In the genomic region with DNA sequence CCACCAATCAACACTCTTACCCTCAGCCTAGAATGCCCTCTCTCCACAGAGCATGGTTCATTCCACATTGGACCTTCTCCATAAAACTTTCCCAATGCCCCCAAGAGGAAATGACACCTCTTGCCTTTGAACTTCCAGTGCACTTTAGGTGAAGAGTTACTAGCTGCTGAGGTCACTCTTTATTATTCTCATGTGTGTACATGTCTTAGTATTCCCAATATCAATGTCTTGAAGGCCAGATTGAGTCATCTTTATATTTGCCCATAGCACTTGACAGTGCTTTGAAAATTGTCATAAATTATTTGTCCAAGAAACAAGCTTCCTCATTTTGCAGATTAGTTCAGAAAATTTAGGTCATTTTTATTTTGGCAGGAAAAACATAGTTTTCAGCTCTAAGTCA, we compare ENCODE assay signal across 14 cellular contexts. TPM values are rescaled to one million over a fixed set of nuclear protein-coding genes. Genes with fewer than 3 reads are reported as not detected.
DNase-seq lines count a peak whose midpoint lies in the region; ATAC-seq and TF ChIP-seq lines count a peak whose summit lies in the region.
"Had no signal": no experiment of that assay in that cellular context is flagged by ENCODE, and none has a peak within 500 bp of the region (broad histone marks: within the 10 kb centered on the region; RNA-seq: fewer than 3 reads in every experiment).

No MANE protein-coding gene starts in this region.

- no peak overlapping the region for H3K4me2 ChIP-seq in osteoblast (ENCODE audit: insufficient read depth, low read length)

- H3K27ac ChIP-seq in osteoblast (ENCODE audit: low read depth, low read length): no peak overlapping the region

- H3K4me3 ChIP-seq in mucosa of descending colon (no peak overlapping the region), osteoblast (ENCODE audit: insufficient read depth, low read length) (no peak overlapping the region)

- no peak overlapping the region for H2AFZ ChIP-seq in osteoblast (ENCODE audit: low read length)

- H3K4me1 ChIP-seq in mucosa of descending colon (ENCODE audit: low read depth): no peaks in the 10 kb centered on the region
- H3K4me1 ChIP-seq in osteoblast (ENCODE audit: insufficient read depth, low read length): no peaks in the 10 kb centered on the region
- H3K4me1 ChIP-seq: BE2C had no signal

- ATAC-seq in mucosa of descending colon: peak; percentile 46
- ATAC-seq in HG03139 (IDR thresholded peaks at IDR 0.05; ENCODE audit: unreplicated experiment): no peak

- H3K27ac Mint-ChIP-seq in dendritic cell treated with granulocyte-macrophage colony-stimulating factor and Interleukin-4, amounts not matched to agents 40 ng/mL and 50 ng/mL, for 4 days: peak overlapping the region; percentile 22

- no peaks in the 10 kb centered on the region for H4K20me1 ChIP-seq in osteoblast (ENCODE audit: insufficient read depth, low read length)

- H3K79me2 ChIP-seq in osteoblast (ENCODE audit: insufficient read depth, low read length): no peaks in the 10 kb centered on the region

- peak; percentile 37 for DNase-seq in HPDE6-E6E7 (ENCODE audit: extremely low spot score)
- DNase-seq in NOMO-1 treated with DMSO at 0.1 percent for 48 hours (lab: John Stamatoyannopoulos, UW; ENCODE audit: unreplicated experiment): peak; percentile 88
- DNase-seq in mucosa of descending colon: no peak
- DNase-seq in Ammon's horn (ENCODE audit: low spot score): no peak
- no peak for DNase-seq in osteoblast (ENCODE audit: insufficient read length, low spot score, missing footprints)
- DNase-seq: BE2C, DMS 273 treated with DMSO at 0.1 percent for 48 hours, H7, NCI-H1105 treated with DMSO at 0.1 percent for 48 hours, NCI-H187, NCI-H774 had no signal

- no peak for TF ChIP-seq CTCF in mucosa of descending colon (IDR thresholded peaks at IDR 0.05)
- TF ChIP-seq CTCF in osteoblast (IDR thresholded peaks at IDR 0.05; ENCODE audit: extremely low read depth, low read depth, low read length): no peak

- H3K4me1 Mint-ChIP-seq in dendritic cell treated with granulocyte-macrophage colony-stimulating factor and Interleukin-4, amounts not matched to agents 40 ng/mL and 50 ng/mL, for 4 days (ENCODE audit: low read depth): peaks cover 35% of the 10 kb centered on the region

- no peak overlapping the region for H3K4me3 Mint-ChIP-seq in dendritic cell treated with granulocyte-macrophage colony-stimulating factor and Interleukin-4, amounts not matched to agents 40 ng/mL and 50 ng/mL, for 4 days

- intact Hi-C loops in dendritic cell treated with granulocyte-macrophage colony-stimulating factor and Interleukin-4, amounts not matched to agents 40 ng/mL and 50 ng/mL, for 4 days (cut with micrococcal nuclease): loop anchor here (10.0 kb wide), 1 partner anchor 115 kb away; no protein-coding TSS in a partner anchor
- intact Hi-C loops in mucosa of descending colon (cut with DNase I, micrococcal nuclease): no loop called here

- H3K9me3 ChIP-seq in mucosa of descending colon (no peaks in the 10 kb centered on the region), osteoblast (ENCODE audit: low read depth, low read length) (no peaks in the 10 kb centered on the region)
- H3K9me3 ChIP-seq: BE2C had no signal

- no peaks in the 10 kb centered on the region for H3K9me3 Mint-ChIP-seq in dendritic cell treated with granulocyte-macrophage colony-stimulating factor and Interleukin-4, amounts not matched to agents 40 ng/mL and 50 ng/mL, for 4 days

- no peaks in the 10 kb centered on the region for H3K36me3 Mint-ChIP-seq in dendritic cell treated with granulocyte-macrophage colony-stimulating factor and Interleukin-4, amounts not matched to agents 40 ng/mL and 50 ng/mL, for 4 days (ENCODE audit: low read depth)

- H3K27me3 Mint-ChIP-seq in dendritic cell treated with granulocyte-macrophage colony-stimulating factor and Interleukin-4, amounts not matched to agents 40 ng/mL and 50 ng/mL, for 4 days: peaks cover 1% of the 10 kb centered on the region

- H3K27me3 ChIP-seq in osteoblast (ENCODE audit: insufficient read depth, low read length): no peaks in the 10 kb centered on the region
- H3K27me3 ChIP-seq: BE2C had no signal

- H3K36me3 ChIP-seq in mucosa of descending colon (ENCODE audit: low read depth): no peaks in the 10 kb centered on the region
- H3K36me3 ChIP-seq in osteoblast (ENCODE audit: insufficient read depth, low read length): no peaks in the 10 kb centered on the region
- H3K36me3 ChIP-seq: BE2C had no signal

RNA-seq across cellular contexts. Expression of a gene that starts 8.1 kb away (rescaled TPM):
- 1 to 10 TPM in 1 of 3 donors, under 1 TPM in 1, not detected in 1; 0.87 to 1.0 TPM for total RNA-seq in mucosa of descending colon
- not detected in 2 replicates for total RNA-seq in osteoblast
- total RNA-seq: NCI-H460 had no signal

Comparison
In these comparisons a context has a peak if more than half of its experiments do, and no peak if none do; other contexts are left out.
1. DNase-seq: peak in HPDE6-E6E7 (single experiment) and NOMO-1 treated with DMSO at 0.1 percent for 48 hours (single experiment); none in mucosa of descending colon (0 of 3), Ammon's horn (single experiment) and osteoblast (single experiment).